In the genomic region with DNA sequence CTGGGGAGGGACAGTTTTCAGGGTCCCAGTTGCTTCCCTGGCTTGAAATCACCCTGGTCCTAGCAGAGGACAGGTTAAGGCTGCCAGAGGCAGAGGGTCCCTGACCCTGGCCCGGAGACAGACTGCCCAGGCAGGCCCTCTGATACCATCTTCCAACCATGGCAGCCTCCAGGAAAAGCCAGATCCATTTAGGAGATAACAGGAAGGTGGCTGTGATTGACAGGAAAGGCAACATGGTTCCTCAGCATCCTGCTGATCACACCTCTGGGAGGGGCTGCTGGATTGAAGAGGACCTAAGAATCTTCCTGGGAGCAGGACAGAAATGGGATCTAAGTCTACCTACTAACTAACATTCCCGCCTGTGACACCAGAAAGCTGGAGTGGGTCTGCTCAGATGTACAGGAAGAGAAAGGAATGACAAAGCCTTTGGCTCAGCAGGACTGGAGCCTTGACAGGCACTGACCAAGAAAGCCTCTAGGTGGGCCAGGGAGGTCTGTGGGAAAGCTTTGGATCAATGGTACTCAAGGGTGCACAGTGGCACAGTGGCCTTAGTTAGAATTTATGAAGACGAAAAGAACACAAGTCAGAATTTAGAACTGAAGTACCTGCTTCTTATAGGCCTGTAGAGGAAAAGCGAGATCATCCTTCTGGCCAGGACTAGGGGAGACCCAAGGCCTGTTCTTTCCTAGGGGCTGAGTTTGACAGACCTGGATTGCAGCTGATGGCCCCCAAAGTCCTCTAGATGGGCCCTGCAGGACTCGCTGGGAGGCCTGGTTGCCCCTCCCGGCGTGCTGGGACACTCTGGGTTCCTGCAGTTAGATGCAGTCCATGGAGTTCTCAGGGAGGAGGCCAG, we compare ENCODE assay signal across 1 cellular context.
TF ChIP-seq lines count a peak whose summit lies in the region.

No MANE protein-coding gene starts in this region.

TF ChIP-seq in HepG2, 621 proteins besides CTCF, POLR2A, EP300 and RAD21:
- TF ChIP-seq, protein P1, sequence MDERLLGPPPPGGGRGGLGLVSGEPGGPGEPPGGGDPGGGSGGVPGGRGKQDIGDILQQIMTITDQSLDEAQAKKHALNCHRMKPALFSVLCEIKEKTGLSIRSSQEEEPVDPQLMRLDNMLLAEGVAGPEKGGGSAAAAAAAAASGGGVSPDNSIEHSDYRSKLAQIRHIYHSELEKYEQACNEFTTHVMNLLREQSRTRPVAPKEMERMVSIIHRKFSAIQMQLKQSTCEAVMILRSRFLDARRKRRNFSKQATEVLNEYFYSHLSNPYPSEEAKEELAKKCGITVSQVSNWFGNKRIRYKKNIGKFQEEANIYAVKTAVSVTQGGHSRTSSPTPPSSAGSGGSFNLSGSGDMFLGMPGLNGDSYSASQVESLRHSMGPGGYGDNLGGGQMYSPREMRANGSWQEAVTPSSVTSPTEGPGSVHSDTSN (CRISPR knock-in tag; IDR thresholded peaks at IDR 0.05), result peak; percentile 49; the same call in 1 of the 2 replicates
- TF ChIP-seq TAF1 (CRISPR knock-in tag; IDR thresholded peaks at IDR 0.05), result no peak
TF ChIP-seq in HepG2: peak in this region for 1.
